Comparison of ENCODE assay signal across 28 cellular contexts in the genomic region with DNA sequence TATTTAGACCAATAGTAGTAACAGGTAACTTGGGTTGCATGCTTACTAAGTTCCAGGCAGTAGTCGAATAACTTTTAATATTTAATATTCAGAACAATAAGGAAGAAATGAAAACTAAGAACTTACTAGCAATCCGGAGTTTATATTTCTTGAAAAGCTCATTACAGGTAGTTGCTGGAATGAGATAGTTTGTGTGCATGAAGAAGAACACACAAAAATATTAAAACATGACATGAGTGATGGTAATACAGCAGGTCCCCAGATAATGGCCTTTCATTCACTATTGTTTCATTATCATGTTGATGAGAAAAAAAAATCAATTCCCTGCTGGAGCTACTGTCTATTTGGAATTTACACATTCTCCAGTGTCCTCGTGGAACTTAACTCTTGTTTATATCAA.
"Had no signal": no experiment of that assay in that cellular context is flagged by ENCODE, and none has a peak within 500 bp of the region (broad histone marks: within the 10 kb centered on the region; RNA-seq: fewer than 3 reads in every experiment).

No MANE protein-coding gene starts in this region.

- H3K4me3 ChIP-seq: colonic mucosa, coronary artery, dorsolateral prefrontal cortex, esophagus muscularis mucosa, esophagus squamous epithelium, gastrocnemius medialis, gastroesophageal sphincter, heart left ventricle, heart right ventricle, hepatocyte had no signal

- H3K36me3 ChIP-seq: colonic mucosa, esophagus muscularis mucosa, esophagus squamous epithelium, gastrocnemius medialis, gastroesophageal sphincter, heart left ventricle had no signal

- DNase-seq: colonic mucosa; cortex of kidney; dermis blood vessel endothelial cell; dorsolateral prefrontal cortex; effector CD4-positive, alpha-beta T cell; effector CD8-positive, alpha-beta T cell; effector memory CD4-positive, alpha-beta T cell; effector memory CD8-positive, alpha-beta T cell; endodermal cell; erythroblast; esophagus squamous epithelium; foreskin fibroblast; foreskin keratinocyte; foreskin melanocyte; gastrocnemius medialis; glutamatergic neuron; head of caudate nucleus; heart left ventricle; heart right ventricle had no signal

- ATAC-seq: effector memory CD8-positive, alpha-beta T cell; esophagus mucosa; foreskin keratinocyte; gastrocnemius medialis; gastroesophageal sphincter; heart left ventricle; heart right ventricle had no signal

- H3K27ac ChIP-seq: colonic mucosa, coronary artery, dorsolateral prefrontal cortex, epithelial cell of prostate, esophagus muscularis mucosa, esophagus squamous epithelium, foreskin keratinocyte, gastrocnemius medialis, gastroesophageal sphincter, heart left ventricle, heart right ventricle, hepatocyte had no signal

- H3K4me2 ChIP-seq: hepatocyte had no signal

- H2AFZ ChIP-seq: hepatocyte had no signal

- FAIRE-seq: endometrium, endothelial cell of umbilical vein, frontal cortex had no signal

- H3K27me3 ChIP-seq: colonic mucosa, dorsolateral prefrontal cortex, esophagus muscularis mucosa, esophagus squamous epithelium, foreskin keratinocyte, gastrocnemius medialis, gastroesophageal sphincter, heart left ventricle, heart right ventricle, hepatocyte had no signal

- H3K9me3 ChIP-seq: colonic mucosa, esophagus muscularis mucosa, esophagus squamous epithelium, gastrocnemius medialis, gastroesophageal sphincter, heart left ventricle, heart right ventricle had no signal
